ENCODE assay signal across 22 cellular contexts in genomic region chr14:57247283-57247682, GRCh38.
"Had no signal": no experiment of that assay in that cellular context is flagged by ENCODE, and none has a peak within 500 bp of the region (broad histone marks: within the 10 kb centered on the region; RNA-seq: fewer than 3 reads in every experiment).

No MANE protein-coding gene starts in this region.

- H3K9me3 Mint-ChIP-seq: activated naive CD8-positive, alpha-beta T cell treated with anti-CD3 and anti-CD28 coated beads for 36 hours; activated T-helper 1 cell treated with anti-CD3 and anti-CD28 coated beads, Interleukin-12 subunit alpha, Interleukin-12 subunit beta, Interleukin-2, Interleukin-4 antibody, amounts not matched to agents 30 ng/mL and 10 ng/mL and 1 ng/mL, durations not matched to agents 14 hours and 24 hours and 36 hours; central memory CD8-positive, alpha-beta T cell; mesothelial cell of epicardium; stimulated activated memory B cell treated with anti-CD40 and anti-IgM and Interleukin-4, amounts not matched to agents 10 μg/mL and 1 μg/mL and 100 μg/mL, for 72 hours had no signal

- H3K4me1 Mint-ChIP-seq: mesothelial cell of epicardium had no signal

- H3K27me3 ChIP-seq: brain microvascular endothelial cell, esophagus squamous epithelium, heart left ventricle, sigmoid colon, tibial nerve, uterus had no signal

- H3K27ac ChIP-seq: brain microvascular endothelial cell, esophagus squamous epithelium, heart left ventricle, parathyroid adenoma, sigmoid colon, tibial nerve, uterus had no signal

- H2AFZ ChIP-seq: parathyroid adenoma had no signal

- DNase-seq: activated CD4-positive, alpha-beta T cell treated with anti-CD3 and anti-CD28 coated beads, Interleukin-2, amount 50 U/mL, for 1 hour; activated CD8-positive, alpha-beta memory T cell treated with anti-CD3 and anti-CD28 coated beads for 24 hours; activated naive CD8-positive, alpha-beta T cell treated with anti-CD3 and anti-CD28 coated beads for 36 hours; brain microvascular endothelial cell; cortex of kidney; effector CD4-positive, alpha-beta T cell; esophagus squamous epithelium; foreskin melanocyte; heart left ventricle; left colon; sigmoid colon; stimulated activated CD4-positive, alpha-beta T cell treated with anti-CD3 and anti-CD28 coated beads, Interleukin-12 subunit alpha, Interleukin-12 subunit beta, amount 100 ng/mL, for 4 hours; substantia nigra; uterus had no signal

- H3K9me3 ChIP-seq: esophagus squamous epithelium, heart left ventricle, sigmoid colon, tibial nerve, uterus had no signal

- H3K9ac ChIP-seq: parathyroid adenoma had no signal

- H3K36me3 ChIP-seq: uterus had no signal

- H3K27ac Mint-ChIP-seq: activated naive CD8-positive, alpha-beta T cell treated with anti-CD3 and anti-CD28 coated beads for 36 hours; activated T-helper 1 cell treated with anti-CD3 and anti-CD28 coated beads, Interleukin-12 subunit alpha, Interleukin-12 subunit beta, Interleukin-2, Interleukin-4 antibody, amounts not matched to agents 30 ng/mL and 10 ng/mL and 1 ng/mL, durations not matched to agents 14 hours and 24 hours and 36 hours; mesothelial cell of epicardium; stimulated activated memory B cell treated with anti-CD40 and anti-IgM and Interleukin-4, amounts not matched to agents 10 μg/mL and 1 μg/mL and 100 μg/mL, for 72 hours had no signal

- H3K4me3 Mint-ChIP-seq: activated naive CD8-positive, alpha-beta T cell treated with anti-CD3 and anti-CD28 coated beads for 36 hours; activated T-helper 1 cell treated with anti-CD3 and anti-CD28 coated beads, Interleukin-12 subunit alpha, Interleukin-12 subunit beta, Interleukin-2, Interleukin-4 antibody, amounts not matched to agents 30 ng/mL and 10 ng/mL and 1 ng/mL, durations not matched to agents 14 hours and 24 hours and 36 hours; central memory CD8-positive, alpha-beta T cell; mesothelial cell of epicardium; stimulated activated memory B cell treated with anti-CD40 and anti-IgM and Interleukin-4, amounts not matched to agents 10 μg/mL and 1 μg/mL and 100 μg/mL, for 72 hours had no signal

- ATAC-seq: heart left ventricle; left colon; stimulated activated memory B cell treated with anti-CD40 and anti-IgM and Interleukin-4, amounts not matched to agents 10 μg/mL and 1 μg/mL and 100 μg/mL, for 72 hours had no signal

- H3K4me1 ChIP-seq: parathyroid adenoma, uterus had no signal

- FAIRE-seq: endothelial cell of umbilical vein had no signal

- H3K4me3 ChIP-seq: esophagus squamous epithelium, heart left ventricle, lung, sigmoid colon, tibial nerve, uterus had no signal

- H3K27me3 Mint-ChIP-seq: activated naive CD8-positive, alpha-beta T cell treated with anti-CD3 and anti-CD28 coated beads for 36 hours; central memory CD8-positive, alpha-beta T cell; stimulated activated memory B cell treated with anti-CD40 and anti-IgM and Interleukin-4, amounts not matched to agents 10 μg/mL and 1 μg/mL and 100 μg/mL, for 72 hours had no signal
